33 cellular contexts compared by ENCODE assay signal in the genomic region with DNA sequence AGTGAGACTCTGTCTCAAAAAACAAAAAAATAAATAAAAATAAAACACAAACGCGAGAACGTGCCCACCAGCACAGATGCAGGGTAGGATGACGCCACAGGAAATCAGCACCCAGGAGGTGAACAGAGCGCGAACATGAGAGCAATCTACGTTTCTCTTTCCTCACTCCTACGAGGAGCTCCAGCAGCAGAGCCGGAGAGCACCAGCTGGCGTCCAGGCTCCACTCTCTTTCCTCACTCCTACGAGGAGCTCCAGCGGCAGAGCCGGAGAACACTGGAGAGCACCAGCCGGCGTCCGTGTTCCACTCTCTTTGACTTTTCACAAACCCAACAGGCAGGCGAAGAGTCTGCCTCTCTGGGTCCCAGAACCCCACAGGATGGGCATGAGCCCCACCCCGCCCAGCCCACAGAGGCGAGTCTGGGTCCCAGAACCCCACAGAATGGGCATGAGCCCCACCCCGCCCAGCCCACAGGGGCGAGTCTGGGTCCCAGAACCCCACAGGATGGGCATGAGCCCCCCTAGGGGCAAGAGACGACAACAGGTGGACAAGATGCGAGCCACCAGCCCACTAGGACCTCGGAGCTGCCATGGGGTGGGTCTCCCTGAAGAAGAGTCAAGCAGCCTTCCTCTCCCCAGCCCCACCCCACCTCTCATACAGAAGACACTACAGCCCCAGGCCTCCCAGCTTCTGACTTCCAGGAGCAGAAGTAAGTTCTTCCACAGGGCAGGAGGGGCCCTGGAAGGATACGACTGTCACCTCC. TPM values are rescaled to one million over a fixed set of nuclear protein-coding genes. Genes with fewer than 3 reads are reported as not detected.
DNase-seq lines count a peak whose midpoint lies in the region; ATAC-seq and TF ChIP-seq lines count a peak whose summit lies in the region.
"Had no signal": no experiment of that assay in that cellular context is flagged by ENCODE, and none has a peak within 500 bp of the region (broad histone marks: within the 10 kb centered on the region; RNA-seq: fewer than 3 reads in every experiment).

No MANE protein-coding gene starts in this region.

- no peak overlapping the region for H3K23ac ChIP-seq in mesendoderm (ENCODE audit: low read length)

- H3K9ac ChIP-seq in mesendoderm (ENCODE audit: low read length): no peak overlapping the region

- no peak overlapping the region for H2BK120ac ChIP-seq in mesendoderm (ENCODE audit: low read depth, low read length)

- H2BK15ac ChIP-seq in mesendoderm (replicated peaks; ENCODE audit: low read depth): no peak overlapping the region

- H3K36me3 Mint-ChIP-seq in activated T-helper 2 cell treated with anti-CD3 and anti-CD28 coated beads, Interferon-gamma antibody, Interleukin-2, Interleukin-4, amounts not matched to agents 10 μg/mL and 5 μg/mL and 100 μg/mL, durations not matched to agents 14 hours and 24 hours and 36 hours (ENCODE audit: low read depth): no peaks in the 10 kb centered on the region
- H3K36me3 Mint-ChIP-seq: activated CD8-positive, alpha-beta memory T cell treated with anti-CD3 and anti-CD28 coated beads, Interleukin-2, amount 10 ng/mL, durations not matched to agents 7 days and 5 days; CD8-positive, alpha-beta T cell had no signal

- peaks cover 31% of the 10 kb centered on the region for H3K79me2 ChIP-seq in mesendoderm (ENCODE audit: control insufficient read depth, insufficient read depth, low read length)

- H3K27ac ChIP-seq in right atrium auricular region (peak overlapping the region in 1 of 2 donors; percentile 20), mesendoderm (ENCODE audit: low read depth, low read length) (no peak overlapping the region)
- H3K27ac ChIP-seq: esophagus squamous epithelium, pancreas, PC-9 had no signal

- no peaks in the 10 kb centered on the region for H3K36me3 ChIP-seq in right atrium auricular region
- H3K36me3 ChIP-seq in mesendoderm (ENCODE audit: control insufficient read depth, insufficient read depth, low read length): no peaks in the 10 kb centered on the region
- H3K36me3 ChIP-seq: esophagus squamous epithelium, pancreas had no signal

- H3K4ac ChIP-seq in mesendoderm (ENCODE audit: low read depth, low read length): no peak overlapping the region

- H3K9me3 ChIP-seq in right atrium auricular region: no peaks in the 10 kb centered on the region
- H3K9me3 ChIP-seq: esophagus squamous epithelium, pancreas had no signal

- no peak overlapping the region for H4K8ac ChIP-seq in mesendoderm (ENCODE audit: low read depth, low read length)

- H3K27me3 ChIP-seq in right atrium auricular region: no peaks in the 10 kb centered on the region
- H3K27me3 ChIP-seq in mesendoderm (ENCODE audit: insufficient read depth, low read length, poor library complexity): no peaks in the 10 kb centered on the region
- H3K27me3 ChIP-seq: esophagus squamous epithelium, pancreas had no signal

- H3K4me3 Mint-ChIP-seq in activated T-helper 2 cell treated with anti-CD3 and anti-CD28 coated beads, Interferon-gamma antibody, Interleukin-2, Interleukin-4, amounts not matched to agents 10 μg/mL and 5 μg/mL and 100 μg/mL, durations not matched to agents 14 hours and 24 hours and 36 hours (ENCODE audit: low read depth): no peak overlapping the region
- H3K4me3 Mint-ChIP-seq: activated CD8-positive, alpha-beta memory T cell treated with anti-CD3 and anti-CD28 coated beads, Interleukin-2, amount 10 ng/mL, durations not matched to agents 7 days and 5 days; activated naive CD8-positive, alpha-beta T cell treated with anti-CD3 and anti-CD28 coated beads, Interleukin-2, amount 50 U/mL, for 24 hours; activated T-cell treated with anti-CD3 and anti-CD28 coated beads, Interleukin-2, amount 50 U/mL, for 72 hours; CD8-positive, alpha-beta T cell; nephron had no signal

- DNase-seq in Right ventricle myocardium superior: no peak
- no peak for DNase-seq in right atrium auricular region (ENCODE audit: low spot score)
- peak; percentile 40 for DNase-seq in fibroblast of villous mesenchyme (ENCODE audit: low read depth)
- no peak for DNase-seq in mesendoderm
- DNase-seq in NCI-H2081 treated with DMSO at 0.1 percent for 48 hours (lab: John Stamatoyannopoulos, UW): no peak
- no peak for DNase-seq in Kasumi-1 (lab: John Stamatoyannopoulos, UW)
- no peak for DNase-seq in activated T-helper 2 cell treated with anti-CD3 and anti-CD28 coated beads, Interferon-gamma antibody, Interleukin-2, Interleukin-4, amounts not matched to agents 10 μg/mL and 5 μg/mL and 100 μg/mL, durations not matched to agents 14 hours and 24 hours and 36 hours (ENCODE audit: low spot score)
- DNase-seq: activated CD4-positive, alpha-beta T cell treated with anti-CD3 and anti-CD28 coated beads, Interleukin-2, amount 50 U/mL, for 4 hours; activated CD8-positive, alpha-beta memory T cell treated with anti-CD3 and anti-CD28 coated beads, Interleukin-2, amount 10 ng/mL, durations not matched to agents 7 days and 5 days; activated naive CD4-positive, alpha-beta T cell; activated naive CD8-positive, alpha-beta T cell treated with anti-CD3 and anti-CD28 coated beads, Interleukin-2, amount 50 U/mL, for 24 hours; activated T-cell treated with anti-CD3 and anti-CD28 coated beads, Interleukin-2, amount 50 U/mL, for 72 hours; AML-193; CD8-positive, alpha-beta T cell; dermis blood vessel endothelial cell; esophagus squamous epithelium; hypothalamus; mammary epithelial cell; NCI-H510A; PC-9; SHP77 treated with DMSO at 0.1 percent for 48 hours; stimulated activated CD4-positive, alpha-beta T cell treated with anti-CD3 and anti-CD28 coated beads, Interleukin-2, amount 100 ng/mL, for 24 hours; stimulated activated naive CD8-positive, alpha-beta T cell treated with anti-CD3 and anti-CD28 coated beads, Interleukin-15, Interleukin-2, amounts not matched to agents 100 U/mL and 50 U/mL, for 24 hours; T-helper 2 cell had no signal

- no peak overlapping the region for H3K18ac ChIP-seq in mesendoderm (ENCODE audit: low read length)

- no peak overlapping the region for H3K4me2 ChIP-seq in mesendoderm (ENCODE audit: low read length)
- H3K4me2 ChIP-seq: PC-9 had no signal

- peak overlapping the region; percentile 7 for H3K56ac ChIP-seq in mesendoderm (ENCODE audit: low read length)

- no peaks in the 10 kb centered on the region for H3K9me3 Mint-ChIP-seq in activated T-helper 2 cell treated with anti-CD3 and anti-CD28 coated beads, Interferon-gamma antibody, Interleukin-2, Interleukin-4, amounts not matched to agents 10 μg/mL and 5 μg/mL and 100 μg/mL, durations not matched to agents 14 hours and 24 hours and 36 hours
- H3K9me3 Mint-ChIP-seq: activated naive CD8-positive, alpha-beta T cell treated with anti-CD3 and anti-CD28 coated beads, Interleukin-2, amount 50 U/mL, for 24 hours; activated T-cell treated with anti-CD3 and anti-CD28 coated beads, Interleukin-2, amount 50 U/mL, for 72 hours; CD8-positive, alpha-beta T cell; nephron had no signal

- H3K4me3 ChIP-seq in right atrium auricular region (no peak overlapping the region), fibroblast of villous mesenchyme (ENCODE audit: low read depth, low read length) (no peak overlapping the region), mesendoderm (ENCODE audit: low read length) (no peak overlapping the region)
- H3K4me3 ChIP-seq: esophagus squamous epithelium, pancreas, PC-9 had no signal

- no peaks in the 10 kb centered on the region for H3K4me1 Mint-ChIP-seq in activated T-helper 2 cell treated with anti-CD3 and anti-CD28 coated beads, Interferon-gamma antibody, Interleukin-2, Interleukin-4, amounts not matched to agents 10 μg/mL and 5 μg/mL and 100 μg/mL, durations not matched to agents 14 hours and 24 hours and 36 hours (ENCODE audit: low read depth)
- H3K4me1 Mint-ChIP-seq: activated CD8-positive, alpha-beta memory T cell treated with anti-CD3 and anti-CD28 coated beads, Interleukin-2, amount 10 ng/mL, durations not matched to agents 7 days and 5 days; activated naive CD8-positive, alpha-beta T cell treated with anti-CD3 and anti-CD28 coated beads, Interleukin-2, amount 50 U/mL, for 24 hours; nephron had no signal

- no peak overlapping the region for H4K5ac ChIP-seq in mesendoderm (ENCODE audit: low read length)

- no peak overlapping the region for H2AK5ac ChIP-seq in mesendoderm (ENCODE audit: low read length)

- no peak overlapping the region for H2BK5ac ChIP-seq in mesendoderm (ENCODE audit: low read length)

- TF ChIP-seq CTCF in right atrium auricular region (IDR thresholded peaks at IDR 0.05): no peak
- no peak for TF ChIP-seq CTCF in fibroblast of villous mesenchyme (IDR thresholded peaks at IDR 0.05; ENCODE audit: insufficient read depth, low read depth, low read length)

- no peaks in the 10 kb centered on the region for H3K27me3 Mint-ChIP-seq in activated T-helper 2 cell treated with anti-CD3 and anti-CD28 coated beads, Interferon-gamma antibody, Interleukin-2, Interleukin-4, amounts not matched to agents 10 μg/mL and 5 μg/mL and 100 μg/mL, durations not matched to agents 14 hours and 24 hours and 36 hours (ENCODE audit: low read depth)
- H3K27me3 Mint-ChIP-seq: activated naive CD8-positive, alpha-beta T cell treated with anti-CD3 and anti-CD28 coated beads, Interleukin-2, amount 50 U/mL, for 24 hours had no signal

- intact Hi-C loops in Right ventricle myocardium superior (cut with DNase I): no loop called here
- intact Hi-C loops in activated T-helper 2 cell treated with anti-CD3 and anti-CD28 coated beads, Interferon-gamma antibody, Interleukin-2, Interleukin-4, amounts not matched to agents 10 μg/mL and 5 μg/mL and 100 μg/mL, durations not matched to agents 14 hours and 24 hours and 36 hours (cut with micrococcal nuclease): no loop called here

- H3K4me1 ChIP-seq in right atrium auricular region: peaks cover 0 to 18% of the 10 kb centered on the region in 2 donors
- H3K4me1 ChIP-seq in mesendoderm (ENCODE audit: control insufficient read depth, low read depth, low read length): no peaks in the 10 kb centered on the region
- H3K4me1 ChIP-seq: esophagus squamous epithelium, pancreas had no signal

- H3K79me1 ChIP-seq in mesendoderm (ENCODE audit: low read length): peaks cover 15% of the 10 kb centered on the region

- H3K27ac Mint-ChIP-seq in activated T-helper 2 cell treated with anti-CD3 and anti-CD28 coated beads, Interferon-gamma antibody, Interleukin-2, Interleukin-4, amounts not matched to agents 10 μg/mL and 5 μg/mL and 100 μg/mL, durations not matched to agents 14 hours and 24 hours and 36 hours: no peak overlapping the region
- H3K27ac Mint-ChIP-seq: activated CD8-positive, alpha-beta memory T cell treated with anti-CD3 and anti-CD28 coated beads, Interleukin-2, amount 10 ng/mL, durations not matched to agents 7 days and 5 days; activated naive CD8-positive, alpha-beta T cell treated with anti-CD3 and anti-CD28 coated beads, Interleukin-2, amount 50 U/mL, for 24 hours; activated T-cell treated with anti-CD3 and anti-CD28 coated beads, Interleukin-2, amount 50 U/mL, for 72 hours; CD8-positive, alpha-beta T cell had no signal

- ATAC-seq in Right ventricle myocardium superior (ENCODE audit: poor library complexity) (peak; percentile 48), GM19397 (IDR thresholded peaks at IDR 0.05; ENCODE audit: unreplicated experiment) (no peak)
- ATAC-seq: activated CD4-positive, CD25-positive, alpha-beta regulatory T cell treated with anti-CD3 and anti-CD28 coated beads, Interleukin-2, amount 50 U/mL, for 24 hours; activated CD8-positive, alpha-beta memory T cell treated with anti-CD3 and anti-CD28 coated beads, Interleukin-2, amount 10 ng/mL, durations not matched to agents 7 days and 5 days; activated naive CD8-positive, alpha-beta T cell treated with anti-CD3 and anti-CD28 coated beads, Interleukin-2, amount 50 U/mL, for 24 hours; activated T-cell treated with anti-CD3 and anti-CD28 coated beads, Interleukin-2, amount 50 U/mL, for 72 hours; CD8-positive, alpha-beta T cell; stimulated activated naive CD8-positive, alpha-beta T cell treated with anti-CD3 and anti-CD28 coated beads, Interleukin-15, Interleukin-2, amounts not matched to agents 100 U/mL and 50 U/mL, for 24 hours had no signal

- no CpG with 5 or more reads among the region's 25 CpGs for WGBS in mesendoderm (ENCODE audit: extremely low coverage, insufficient coverage, low lambda C conversion rate)

RNA-seq across cellular contexts. Expression of a gene that starts 20.2 kb away (rescaled TPM):
- total RNA-seq in Right ventricle myocardium superior: 13.5 TPM
- 10 to 100 TPM; 12.2 to 17.8 TPM for total RNA-seq in right atrium auricular region
- 13.8 and 21.3 TPM in 2 replicates for total RNA-seq in fibroblast of villous mesenchyme
- 4.2 TPM for polyA plus RNA-seq in mesendoderm (2013, experiment 1 of 2)
- polyA plus RNA-seq in mesendoderm (2013, experiment 2 of 2): 4.3 TPM
- 1.1 and 1.9 TPM in 2 replicates for total RNA-seq in activated T-helper 2 cell treated with anti-CD3 and anti-CD28 coated beads, Interferon-gamma antibody, Interleukin-2, Interleukin-4, amounts not matched to agents 10 μg/mL and 5 μg/mL and 100 μg/mL, durations not matched to agents 14 hours and 24 hours and 36 hours
- total RNA-seq: CD8-positive, alpha-beta T cell had no signal

RNA-seq across cellular contexts. Expression of a gene that starts 50.4 kb away (rescaled TPM):
- not detected for total RNA-seq in Right ventricle myocardium superior
- total RNA-seq in right atrium auricular region: not detected
- total RNA-seq in fibroblast of villous mesenchyme: not detected in 2 replicates
- polyA plus RNA-seq in mesendoderm (2013, experiment 1 of 2): not detected
- polyA plus RNA-seq in mesendoderm (2013, experiment 2 of 2): not detected
- 0.16 TPM in 1 of 2 replicates, not detected in the other for total RNA-seq in activated T-helper 2 cell treated with anti-CD3 and anti-CD28 coated beads, Interferon-gamma antibody, Interleukin-2, Interleukin-4, amounts not matched to agents 10 μg/mL and 5 μg/mL and 100 μg/mL, durations not matched to agents 14 hours and 24 hours and 36 hours
- total RNA-seq: activated CD8-positive, alpha-beta memory T cell treated with anti-CD3 and anti-CD28 coated beads, Interleukin-2, amount 10 ng/mL, durations not matched to agents 7 days and 5 days; astrocyte; CD8-positive, alpha-beta T cell; dermis blood vessel endothelial cell; esophagus squamous epithelium; frontal cortex; LHCN-M2; mammary epithelial cell; pancreas; PC-9; temporal lobe; urinary bladder had no signal
- polyA plus RNA-seq: mammary epithelial cell had no signal

RNA-seq across cellular contexts. Expression of a gene that starts 54.2 kb away (rescaled TPM):
- total RNA-seq in Right ventricle myocardium superior: 69.0 TPM
- 10 to 100 TPM; 80.6 to 84.0 TPM for total RNA-seq in right atrium auricular region
- total RNA-seq in fibroblast of villous mesenchyme: 103 and 115 TPM in 2 replicates
- 68.0 TPM for polyA plus RNA-seq in mesendoderm (2013, experiment 1 of 2)
- polyA plus RNA-seq in mesendoderm (2013, experiment 2 of 2): 67.4 TPM
- 62.5 and 66.7 TPM in 2 replicates for total RNA-seq in activated T-helper 2 cell treated with anti-CD3 and anti-CD28 coated beads, Interferon-gamma antibody, Interleukin-2, Interleukin-4, amounts not matched to agents 10 μg/mL and 5 μg/mL and 100 μg/mL, durations not matched to agents 14 hours and 24 hours and 36 hours
